Comparison of ENCODE assay signal across 1 cellular context in the genomic region with DNA sequence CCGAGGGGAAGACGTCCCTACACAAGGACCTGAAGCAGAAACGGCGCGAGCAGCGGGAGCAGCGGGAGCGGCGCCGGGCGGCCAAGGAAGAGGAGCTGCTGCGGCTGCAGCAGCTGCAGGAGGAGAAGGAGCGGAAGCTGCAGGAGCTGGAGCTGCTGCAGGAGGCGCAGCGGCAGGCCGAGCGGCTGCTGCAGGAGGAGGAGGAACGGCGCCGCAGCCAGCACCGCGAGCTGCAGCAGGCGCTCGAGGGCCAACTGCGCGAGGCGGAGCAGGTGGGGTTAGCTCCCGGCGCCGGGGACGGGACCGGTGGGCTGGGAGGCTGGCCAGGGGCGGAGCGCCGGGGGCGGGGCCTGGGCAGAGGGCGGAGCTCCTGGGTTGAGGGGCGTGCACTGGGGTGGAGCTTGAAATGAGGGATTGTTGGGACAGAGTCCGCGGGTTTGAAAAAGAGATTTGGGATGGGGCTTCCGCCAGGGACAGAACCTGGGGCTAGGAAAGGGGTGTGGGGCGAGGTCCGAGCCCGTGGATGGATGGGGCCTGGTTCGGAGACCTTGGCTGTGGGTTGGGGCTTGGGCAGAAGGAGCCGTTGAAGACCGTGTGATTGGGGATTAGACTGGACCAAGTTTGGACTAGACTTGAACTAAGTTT.
TF ChIP-seq lines count a peak whose summit lies in the region.

No MANE protein-coding gene starts in this region.

TF ChIP-seq in HepG2, 621 proteins besides CTCF, POLR2A, EP300 and RAD21 (continued from another document and continues in another):
- TF ChIP-seq, protein P1, sequence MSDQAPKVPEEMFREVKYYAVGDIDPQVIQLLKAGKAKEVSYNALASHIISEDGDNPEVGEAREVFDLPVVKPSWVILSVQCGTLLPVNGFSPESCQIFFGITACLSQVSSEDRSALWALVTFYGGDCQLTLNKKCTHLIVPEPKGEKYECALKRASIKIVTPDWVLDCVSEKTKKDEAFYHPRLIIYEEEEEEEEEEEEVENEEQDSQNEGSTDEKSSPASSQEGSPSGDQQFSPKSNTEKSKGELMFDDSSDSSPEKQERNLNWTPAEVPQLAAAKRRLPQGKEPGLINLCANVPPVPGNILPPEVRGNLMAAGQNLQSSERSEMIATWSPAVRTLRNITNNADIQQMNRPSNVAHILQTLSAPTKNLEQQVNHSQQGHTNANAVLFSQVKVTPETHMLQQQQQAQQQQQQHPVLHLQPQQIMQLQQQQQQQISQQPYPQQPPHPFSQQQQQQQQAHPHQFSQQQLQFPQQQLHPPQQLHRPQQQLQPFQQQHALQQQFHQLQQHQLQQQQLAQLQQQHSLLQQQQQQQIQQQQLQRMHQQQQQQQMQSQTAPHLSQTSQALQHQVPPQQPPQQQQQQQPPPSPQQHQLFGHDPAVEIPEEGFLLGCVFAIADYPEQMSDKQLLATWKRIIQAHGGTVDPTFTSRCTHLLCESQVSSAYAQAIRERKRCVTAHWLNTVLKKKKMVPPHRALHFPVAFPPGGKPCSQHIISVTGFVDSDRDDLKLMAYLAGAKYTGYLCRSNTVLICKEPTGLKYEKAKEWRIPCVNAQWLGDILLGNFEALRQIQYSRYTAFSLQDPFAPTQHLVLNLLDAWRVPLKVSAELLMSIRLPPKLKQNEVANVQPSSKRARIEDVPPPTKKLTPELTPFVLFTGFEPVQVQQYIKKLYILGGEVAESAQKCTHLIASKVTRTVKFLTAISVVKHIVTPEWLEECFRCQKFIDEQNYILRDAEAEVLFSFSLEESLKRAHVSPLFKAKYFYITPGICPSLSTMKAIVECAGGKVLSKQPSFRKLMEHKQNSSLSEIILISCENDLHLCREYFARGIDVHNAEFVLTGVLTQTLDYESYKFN (CRISPR knock-in tag; conservative IDR thresholded peaks at IDR 0.05), result peak; percentile 62
- TF ChIP-seq HHEX (CRISPR knock-in tag; IDR thresholded peaks at IDR 0.05) (no peak), ZNF607 (CRISPR knock-in tag; IDR thresholded peaks at IDR 0.05; ENCODE audit: borderline replicate concordance) (peak; percentile 92; the same call in 1 of the 2 replicates), NCOA1 (CRISPR knock-in tag; IDR thresholded peaks at IDR 0.05) (peak; percentile 80; the same call in 1 of the 2 replicates), MBD4 (IDR thresholded peaks at IDR 0.05; ENCODE audit: borderline replicate concordance, low read length) (no peak), HMG20A (CRISPR knock-in tag; IDR thresholded peaks at IDR 0.05; ENCODE audit: borderline replicate concordance) (no peak), EZH2 (conservative IDR thresholded peaks at IDR 0.05; ENCODE audit: low read depth, low read length) (no peak), ZNF34 (CRISPR knock-in tag; IDR thresholded peaks at IDR 0.05; ENCODE audit: borderline replicate concordance) (0 out of 2 replicates have a peak, but pooled peaks have one; percentile 54), ZNF788 (CRISPR knock-in tag; IDR thresholded peaks at IDR 0.05; ENCODE audit: borderline replicate concordance) (peak; percentile 29), ASH2L (IDR thresholded peaks at IDR 0.05; ENCODE audit: insufficient read length, low read depth, low read length) (peak; percentile 55), ZNF547 (CRISPR knock-in tag; IDR thresholded peaks at IDR 0.05) (peak; percentile 93; the same call in 1 of the 2 replicates), ZNF274 (CRISPR knock-in tag; IDR thresholded peaks at IDR 0.05) (peak; percentile 50; the same call in 1 of the 2 replicates), ELF1 (CRISPR knock-in tag; IDR thresholded peaks at IDR 0.05) (no peak), ZNF713 (CRISPR knock-in tag; IDR thresholded peaks at IDR 0.05) (0 out of 2 replicates have a peak, but pooled peaks have one; percentile 39), RBM39 (IDR thresholded peaks at IDR 0.05; ENCODE audit: low read depth, low read length, poor library complexity, severe bottlenecking) (peak; percentile 97), ZNF232 (CRISPR knock-in tag; IDR thresholded peaks at IDR 0.05; ENCODE audit: borderline replicate concordance) (peak; percentile 87; the same call in 1 of the 2 replicates), KLF15 (CRISPR knock-in tag; IDR thresholded peaks at IDR 0.05; ENCODE audit: borderline replicate concordance) (0 out of 2 replicates have a peak, but pooled peaks have one; percentile 49), FOXJ3 (CRISPR knock-in tag; IDR thresholded peaks at IDR 0.05; ENCODE audit: borderline replicate concordance) (0 out of 2 replicates have a peak, but pooled peaks have one; percentile 51), MBNL3 (CRISPR knock-in tag; conservative IDR thresholded peaks at IDR 0.05) (no peak), MAZ (IDR thresholded peaks at IDR 0.05; ENCODE audit: borderline replicate concordance, low read depth, low read length) (peak; percentile 76; the same call in 1 of the 2 replicates), MAZ (CRISPR knock-in tag; IDR thresholded peaks at IDR 0.05; ENCODE audit: low read depth) (peak; percentile 81), PITX1 (CRISPR knock-in tag; IDR thresholded peaks at IDR 0.05) (peak; percentile 68), MTF1 (CRISPR knock-in tag; IDR thresholded peaks at IDR 0.05) (peak; percentile 57; the same call in 1 of the 2 replicates), ZNF546 (CRISPR knock-in tag; conservative IDR thresholded peaks at IDR 0.05) (peak; percentile 94; the same call in 1 of the 2 replicates), ZBTB3 (CRISPR knock-in tag; IDR thresholded peaks at IDR 0.05; ENCODE audit: borderline replicate concordance, low read depth) (peak; percentile 87; the same call in 1 of the 2 replicates), TEAD3 (CRISPR knock-in tag; optimal IDR thresholded peaks at IDR 0.05; ENCODE audit: borderline replicate concordance) (peak; percentile 63), ZNF552 (CRISPR knock-in tag; IDR thresholded peaks at IDR 0.05; ENCODE audit: borderline replicate concordance) (0 out of 2 replicates have a peak, but pooled peaks have one; percentile 5), ZNF839 (CRISPR knock-in tag; IDR thresholded peaks at IDR 0.05; ENCODE audit: borderline replicate concordance) (no peak), KLF16 (CRISPR knock-in tag; IDR thresholded peaks at IDR 0.05) (peak; percentile 79; a peak in 2 of 4 replicates), ZFP90 (CRISPR knock-in tag; IDR thresholded peaks at IDR 0.05; ENCODE audit: borderline replicate concordance) (peak; percentile 87; the same call in 1 of the 2 replicates), ZC3H13 (CRISPR knock-in tag; IDR thresholded peaks at IDR 0.05) (peak; percentile 75), HMGA1 (CRISPR knock-in tag; conservative IDR thresholded peaks at IDR 0.05) (no peak), ZSCAN31 (CRISPR knock-in tag; IDR thresholded peaks at IDR 0.05; ENCODE audit: low read depth) (peak; percentile 83), SMAD3 (CRISPR knock-in tag; IDR thresholded peaks at IDR 0.05) (0 out of 2 replicates have a peak, but pooled peaks have one; percentile 9), NFIC (IDR thresholded peaks at IDR 0.05; ENCODE audit: low read length) (no peak), NFKB2 (CRISPR knock-in tag; IDR thresholded peaks at IDR 0.05; ENCODE audit: borderline replicate concordance) (peak; percentile 98; the same call in 1 of the 2 replicates), NR2F6 (IDR thresholded peaks at IDR 0.05) (no peak), NR2F6 (CRISPR knock-in tag; IDR thresholded peaks at IDR 0.05) (peak; percentile 52; the same call in 1 of the 2 replicates)
- TF ChIP-seq, protein P2, sequence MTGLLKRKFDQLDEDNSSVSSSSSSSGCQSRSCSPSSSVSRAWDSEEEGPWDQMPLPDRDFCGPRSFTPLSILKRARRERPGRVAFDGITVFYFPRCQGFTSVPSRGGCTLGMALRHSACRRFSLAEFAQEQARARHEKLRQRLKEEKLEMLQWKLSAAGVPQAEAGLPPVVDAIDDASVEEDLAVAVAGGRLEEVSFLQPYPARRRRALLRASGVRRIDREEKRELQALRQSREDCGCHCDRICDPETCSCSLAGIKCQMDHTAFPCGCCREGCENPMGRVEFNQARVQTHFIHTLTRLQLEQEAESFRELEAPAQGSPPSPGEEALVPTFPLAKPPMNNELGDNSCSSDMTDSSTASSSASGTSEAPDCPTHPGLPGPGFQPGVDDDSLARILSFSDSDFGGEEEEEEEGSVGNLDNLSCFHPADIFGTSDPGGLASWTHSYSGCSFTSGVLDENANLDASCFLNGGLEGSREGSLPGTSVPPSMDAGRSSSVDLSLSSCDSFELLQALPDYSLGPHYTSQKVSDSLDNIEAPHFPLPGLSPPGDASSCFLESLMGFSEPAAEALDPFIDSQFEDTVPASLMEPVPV (CRISPR knock-in tag; IDR thresholded peaks at IDR 0.05), result peak; percentile 93; the same call in 1 of the 2 replicates
- TF ChIP-seq, protein P3, sequence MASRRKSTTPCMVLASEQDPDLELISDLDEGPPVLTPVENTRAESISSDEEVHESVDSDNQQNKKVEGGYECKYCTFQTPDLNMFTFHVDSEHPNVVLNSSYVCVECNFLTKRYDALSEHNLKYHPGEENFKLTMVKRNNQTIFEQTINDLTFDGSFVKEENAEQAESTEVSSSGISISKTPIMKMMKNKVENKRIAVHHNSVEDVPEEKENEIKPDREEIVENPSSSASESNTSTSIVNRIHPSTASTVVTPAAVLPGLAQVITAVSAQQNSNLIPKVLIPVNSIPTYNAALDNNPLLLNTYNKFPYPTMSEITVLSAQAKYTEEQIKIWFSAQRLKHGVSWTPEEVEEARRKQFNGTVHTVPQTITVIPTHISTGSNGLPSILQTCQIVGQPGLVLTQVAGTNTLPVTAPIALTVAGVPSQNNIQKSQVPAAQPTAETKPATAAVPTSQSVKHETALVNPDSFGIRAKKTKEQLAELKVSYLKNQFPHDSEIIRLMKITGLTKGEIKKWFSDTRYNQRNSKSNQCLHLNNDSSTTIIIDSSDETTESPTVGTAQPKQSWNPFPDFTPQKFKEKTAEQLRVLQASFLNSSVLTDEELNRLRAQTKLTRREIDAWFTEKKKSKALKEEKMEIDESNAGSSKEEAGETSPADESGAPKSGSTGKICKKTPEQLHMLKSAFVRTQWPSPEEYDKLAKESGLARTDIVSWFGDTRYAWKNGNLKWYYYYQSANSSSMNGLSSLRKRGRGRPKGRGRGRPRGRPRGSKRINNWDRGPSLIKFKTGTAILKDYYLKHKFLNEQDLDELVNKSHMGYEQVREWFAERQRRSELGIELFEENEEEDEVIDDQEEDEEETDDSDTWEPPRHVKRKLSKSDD (CRISPR knock-in tag; IDR thresholded peaks at IDR 0.05; ENCODE audit: low read depth), result no peak
- TF ChIP-seq, protein P4, sequence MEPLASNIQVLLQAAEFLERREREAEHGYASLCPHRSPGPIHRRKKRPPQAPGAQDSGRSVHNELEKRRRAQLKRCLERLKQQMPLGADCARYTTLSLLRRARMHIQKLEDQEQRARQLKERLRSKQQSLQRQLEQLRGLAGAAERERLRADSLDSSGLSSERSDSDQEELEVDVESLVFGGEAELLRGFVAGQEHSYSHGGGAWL (CRISPR knock-in tag; IDR thresholded peaks at IDR 0.05), result peak; percentile 93; the same call in 1 of the 2 replicates
- TF ChIP-seq, protein P5, sequence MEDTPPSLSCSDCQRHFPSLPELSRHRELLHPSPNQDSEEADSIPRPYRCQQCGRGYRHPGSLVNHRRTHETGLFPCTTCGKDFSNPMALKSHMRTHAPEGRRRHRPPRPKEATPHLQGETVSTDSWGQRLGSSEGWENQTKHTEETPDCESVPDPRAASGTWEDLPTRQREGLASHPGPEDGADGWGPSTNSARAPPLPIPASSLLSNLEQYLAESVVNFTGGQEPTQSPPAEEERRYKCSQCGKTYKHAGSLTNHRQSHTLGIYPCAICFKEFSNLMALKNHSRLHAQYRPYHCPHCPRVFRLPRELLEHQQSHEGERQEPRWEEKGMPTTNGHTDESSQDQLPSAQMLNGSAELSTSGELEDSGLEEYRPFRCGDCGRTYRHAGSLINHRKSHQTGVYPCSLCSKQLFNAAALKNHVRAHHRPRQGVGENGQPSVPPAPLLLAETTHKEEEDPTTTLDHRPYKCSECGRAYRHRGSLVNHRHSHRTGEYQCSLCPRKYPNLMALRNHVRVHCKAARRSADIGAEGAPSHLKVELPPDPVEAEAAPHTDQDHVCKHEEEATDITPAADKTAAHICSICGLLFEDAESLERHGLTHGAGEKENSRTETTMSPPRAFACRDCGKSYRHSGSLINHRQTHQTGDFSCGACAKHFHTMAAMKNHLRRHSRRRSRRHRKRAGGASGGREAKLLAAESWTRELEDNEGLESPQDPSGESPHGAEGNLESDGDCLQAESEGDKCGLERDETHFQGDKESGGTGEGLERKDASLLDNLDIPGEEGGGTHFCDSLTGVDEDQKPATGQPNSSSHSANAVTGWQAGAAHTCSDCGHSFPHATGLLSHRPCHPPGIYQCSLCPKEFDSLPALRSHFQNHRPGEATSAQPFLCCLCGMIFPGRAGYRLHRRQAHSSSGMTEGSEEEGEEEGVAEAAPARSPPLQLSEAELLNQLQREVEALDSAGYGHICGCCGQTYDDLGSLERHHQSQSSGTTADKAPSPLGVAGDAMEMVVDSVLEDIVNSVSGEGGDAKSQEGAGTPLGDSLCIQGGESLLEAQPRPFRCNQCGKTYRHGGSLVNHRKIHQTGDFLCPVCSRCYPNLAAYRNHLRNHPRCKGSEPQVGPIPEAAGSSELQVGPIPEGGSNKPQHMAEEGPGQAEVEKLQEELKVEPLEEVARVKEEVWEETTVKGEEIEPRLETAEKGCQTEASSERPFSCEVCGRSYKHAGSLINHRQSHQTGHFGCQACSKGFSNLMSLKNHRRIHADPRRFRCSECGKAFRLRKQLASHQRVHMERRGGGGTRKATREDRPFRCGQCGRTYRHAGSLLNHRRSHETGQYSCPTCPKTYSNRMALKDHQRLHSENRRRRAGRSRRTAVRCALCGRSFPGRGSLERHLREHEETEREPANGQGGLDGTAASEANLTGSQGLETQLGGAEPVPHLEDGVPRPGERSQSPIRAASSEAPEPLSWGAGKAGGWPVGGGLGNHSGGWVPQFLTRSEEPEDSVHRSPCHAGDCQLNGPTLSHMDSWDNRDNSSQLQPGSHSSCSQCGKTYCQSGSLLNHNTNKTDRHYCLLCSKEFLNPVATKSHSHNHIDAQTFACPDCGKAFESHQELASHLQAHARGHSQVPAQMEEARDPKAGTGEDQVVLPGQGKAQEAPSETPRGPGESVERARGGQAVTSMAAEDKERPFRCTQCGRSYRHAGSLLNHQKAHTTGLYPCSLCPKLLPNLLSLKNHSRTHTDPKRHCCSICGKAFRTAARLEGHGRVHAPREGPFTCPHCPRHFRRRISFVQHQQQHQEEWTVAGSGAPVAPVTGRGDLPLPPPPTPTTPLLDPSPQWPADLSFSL (CRISPR knock-in tag; IDR thresholded peaks at IDR 0.05), result no peak
- TF ChIP-seq, protein P6, sequence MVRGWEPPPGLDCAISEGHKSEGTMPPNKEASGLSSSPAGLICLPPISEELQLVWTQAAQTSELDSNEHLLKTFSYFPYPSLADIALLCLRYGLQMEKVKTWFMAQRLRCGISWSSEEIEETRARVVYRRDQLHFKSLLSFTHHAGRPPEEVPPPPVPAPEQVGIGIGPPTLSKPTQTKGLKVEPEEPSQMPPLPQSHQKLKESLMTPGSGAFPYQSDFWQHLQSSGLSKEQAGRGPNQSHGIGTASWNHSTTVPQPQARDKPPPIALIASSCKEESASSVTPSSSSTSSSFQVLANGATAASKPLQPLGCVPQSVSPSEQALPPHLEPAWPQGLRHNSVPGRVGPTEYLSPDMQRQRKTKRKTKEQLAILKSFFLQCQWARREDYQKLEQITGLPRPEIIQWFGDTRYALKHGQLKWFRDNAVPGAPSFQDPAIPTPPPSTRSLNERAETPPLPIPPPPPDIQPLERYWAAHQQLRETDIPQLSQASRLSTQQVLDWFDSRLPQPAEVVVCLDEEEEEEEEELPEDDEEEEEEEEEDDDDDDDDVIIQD (CRISPR knock-in tag; IDR thresholded peaks at IDR 0.05; ENCODE audit: low read depth), result peak; percentile 50; the same call in 1 of the 2 replicates
